ENCODE assay signal across 15 cellular contexts in the genomic region with DNA sequence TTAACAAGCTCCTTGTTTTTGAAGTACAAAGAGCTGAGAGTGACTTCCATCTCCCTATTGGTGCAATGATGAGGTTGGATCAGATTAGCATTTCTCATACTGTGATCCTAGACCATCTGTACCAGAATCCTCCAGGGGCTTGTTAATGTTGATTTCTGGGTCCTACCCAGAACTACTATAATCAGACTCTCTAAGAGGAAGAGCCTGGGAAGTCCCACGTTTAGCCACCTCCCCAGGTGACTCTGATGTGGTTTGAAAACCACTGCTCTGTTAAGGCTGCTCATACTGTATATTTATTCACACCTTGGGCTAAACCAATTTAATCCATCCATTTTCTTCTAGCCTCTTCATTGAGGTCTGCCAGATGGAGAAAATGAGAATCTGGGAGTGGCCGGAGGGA. TPM values are rescaled to one million over a fixed set of nuclear protein-coding genes. Genes with fewer than 3 reads are reported as not detected.
DNase-seq lines count a peak whose midpoint lies in the region; ATAC-seq and TF ChIP-seq lines count a peak whose summit lies in the region.
"Had no signal": no experiment of that assay in that cellular context is flagged by ENCODE, and none has a peak within 500 bp of the region (broad histone marks: within the 10 kb centered on the region; RNA-seq: fewer than 3 reads in every experiment).

No MANE protein-coding gene starts in this region.

- DNase-seq in GM13977 (ENCODE audit: low spot score), result peak; percentile 31
- DNase-seq in NCI-H2171 treated with DMSO at 0.1 percent for 48 hours (lab: John Stamatoyannopoulos, UW), result peak; percentile 61
- DNase-seq in stimulated activated CD4-positive, alpha-beta T cell treated with anti-CD3 and anti-CD28 coated beads, Interleukin-2, amount 100 ng/mL, for 48 hours, result no peak
- no peak for DNase-seq in NCI-H2227 (lab: John Stamatoyannopoulos, UW; ENCODE audit: unreplicated experiment)
- DNase-seq in mesenteric fat pad (ENCODE audit: low spot score), result no peak
- DNase-seq: activated gamma-delta T cell treated with Interleukin-2 at 50 U/mL for 16 hours; effector CD4-positive, alpha-beta T cell; Karpas-422; left ventricle myocardium superior; naive thymus-derived CD8-positive, alpha-beta T cell; NCI-H187 had no signal

- no peak for TF ChIP-seq CTCF in GM13977 (IDR thresholded peaks at IDR 0.05; ENCODE audit: extremely low read depth, insufficient read depth, missing control alignments)

- ATAC-seq in GM19395 (IDR thresholded peaks at IDR 0.05; ENCODE audit: unreplicated experiment), result peak; percentile 65
- ATAC-seq in HG02870 (IDR thresholded peaks at IDR 0.05; ENCODE audit: unreplicated experiment), result peak; percentile 80
- no peak for ATAC-seq in GM19467 (IDR thresholded peaks at IDR 0.05; ENCODE audit: unreplicated experiment)
- ATAC-seq: left ventricle myocardium superior; naive thymus-derived CD8-positive, alpha-beta T cell had no signal

- in situ Hi-C loops in GM13977 (cut with MboI; ENCODE audit: low pct_unique_long_range_greater_than_20kb, low sequenced_read_pairs, unreplicated experiment), result loop anchor here (25.0 kb wide), 1 partner anchor 170 kb away; no protein-coding TSS in a partner anchor

RNA-seq across cellular contexts. Expression of a gene that starts 49.6 kb away (rescaled TPM):
- total RNA-seq in mesenteric fat pad, result not detected
- total RNA-seq: activated CD8-positive, alpha-beta memory T cell treated with anti-CD3 and anti-CD28 coated beads for 36 hours; left ventricle myocardium superior; naive thymus-derived CD8-positive, alpha-beta T cell had no signal

Comparison
In these comparisons a context has a peak if more than half of its experiments do, and no peak if none do; other contexts are left out.
1. DNase-seq: peak in GM13977 (single experiment) and NCI-H2171 treated with DMSO at 0.1 percent for 48 hours (single experiment); none in stimulated activated CD4-positive, alpha-beta T cell treated with anti-CD3 and anti-CD28 coated beads, Interleukin-2, amount 100 ng/mL, for 48 hours (0 of 2), NCI-H2227 (single experiment) and mesenteric fat pad (single experiment).